32 cellular contexts compared by ENCODE assay signal in genomic region chr2:11809586-11810236, GRCh38.
A peak's percentile ranks its signal among the peaks of the same experiment; 100 is the strongest.
DNase-seq lines count a peak whose midpoint lies in the region; ATAC-seq and TF ChIP-seq lines count a peak whose summit lies in the region.
"Had no signal": no experiment of that assay in that cellular context is flagged by ENCODE, and none has a peak within 500 bp of the region (broad histone marks: within the 10 kb centered on the region; RNA-seq: fewer than 3 reads in every experiment).

No MANE protein-coding gene starts in this region.

- no peaks in the 10 kb centered on the region for H3K4me1 Mint-ChIP-seq in activated CD4-positive, alpha-beta memory T cell treated with anti-CD3 and anti-CD28 coated beads, Interleukin-2, amount 10 ng/mL, durations not matched to agents 7 days and 5 days
- H3K4me1 Mint-ChIP-seq in activated CD4-positive, alpha-beta memory T cell treated with anti-CD3 and anti-CD28 coated beads for 36 hours (ENCODE audit: low read depth), result peaks cover 11% of the 10 kb centered on the region
- H3K4me1 Mint-ChIP-seq in T-helper 17 cell, result peaks cover 12% of the 10 kb centered on the region
- peaks cover 10% of the 10 kb centered on the region for H3K4me1 Mint-ChIP-seq in glutamatergic neuron (ENCODE audit: low read depth, unreplicated experiment)
- H3K4me1 Mint-ChIP-seq: CD14-positive monocyte, mesothelial cell of epicardium had no signal

- peaks cover 21 to 39% (median 39%) of the 10 kb centered on the region in 3 donors for H3K4me1 ChIP-seq in skeletal muscle tissue (ENCODE audit: control insufficient read depth in 3 of 3, insufficient read depth in 3 of 3, low read length in 3 of 3)

- no peak overlapping the region for H3K4me3 Mint-ChIP-seq in activated CD4-positive, alpha-beta memory T cell treated with anti-CD3 and anti-CD28 coated beads, Interleukin-2, amount 10 ng/mL, durations not matched to agents 7 days and 5 days
- H3K4me3 Mint-ChIP-seq in activated CD4-positive, alpha-beta memory T cell treated with anti-CD3 and anti-CD28 coated beads for 36 hours, result no peak overlapping the region
- no peak overlapping the region for H3K4me3 Mint-ChIP-seq in T-helper 17 cell
- H3K4me3 Mint-ChIP-seq in glutamatergic neuron (ENCODE audit: unreplicated experiment), result no peak overlapping the region
- H3K4me3 Mint-ChIP-seq: activated naive CD8-positive, alpha-beta T cell; CD14-positive monocyte; mesothelial cell of epicardium; naive thymus-derived CD4-positive, alpha-beta T cell had no signal

- peaks cover 86% of the 10 kb centered on the region for H3K36me3 Mint-ChIP-seq in activated CD4-positive, alpha-beta memory T cell treated with anti-CD3 and anti-CD28 coated beads, Interleukin-2, amount 10 ng/mL, durations not matched to agents 7 days and 5 days (ENCODE audit: low read depth)
- H3K36me3 Mint-ChIP-seq in activated CD4-positive, alpha-beta memory T cell treated with anti-CD3 and anti-CD28 coated beads for 36 hours, result peaks cover 62% of the 10 kb centered on the region
- H3K36me3 Mint-ChIP-seq in T-helper 17 cell (ENCODE audit: low read depth), result peaks cover 24% of the 10 kb centered on the region
- peaks cover 8% of the 10 kb centered on the region for H3K36me3 Mint-ChIP-seq in glutamatergic neuron (ENCODE audit: unreplicated experiment)

- H3K9me3 Mint-ChIP-seq in activated CD4-positive, alpha-beta memory T cell treated with anti-CD3 and anti-CD28 coated beads, Interleukin-2, amount 10 ng/mL, durations not matched to agents 7 days and 5 days, result no peaks in the 10 kb centered on the region
- no peaks in the 10 kb centered on the region for H3K9me3 Mint-ChIP-seq in activated CD4-positive, alpha-beta memory T cell treated with anti-CD3 and anti-CD28 coated beads for 36 hours
- peaks cover 12% of the 10 kb centered on the region for H3K9me3 Mint-ChIP-seq in glutamatergic neuron (ENCODE audit: unreplicated experiment)
- H3K9me3 Mint-ChIP-seq: CD14-positive monocyte, IgD-negative memory B cell, mesothelial cell of epicardium had no signal

- POLR2A ChIA-PET in activated CD4-positive, alpha-beta memory T cell treated with anti-CD3 and anti-CD28 coated beads, Interleukin-2, amount 10 ng/mL, durations not matched to agents 7 days and 5 days (lab: Charles Lee), result no interaction called here
- POLR2A ChIA-PET in activated CD4-positive, alpha-beta memory T cell treated with anti-CD3 and anti-CD28 coated beads for 36 hours (lab: Charles Lee), result no interaction called here

- no peak for TF ChIP-seq CTCF in glutamatergic neuron (IDR thresholded peaks at IDR 0.05; ENCODE audit: partially characterized antibody, unreplicated experiment)

- intact Hi-C loops in activated CD4-positive, alpha-beta memory T cell treated with anti-CD3 and anti-CD28 coated beads for 36 hours (cut with micrococcal nuclease), result no loop called here
- intact Hi-C loops in cardiac septum (cut with DNase I), result no loop called here

- peak; percentile 12 for DNase-seq in activated CD4-positive, alpha-beta memory T cell treated with anti-CD3 and anti-CD28 coated beads, Interleukin-2, amount 10 ng/mL, durations not matched to agents 7 days and 5 days
- no peak for DNase-seq in activated CD4-positive, alpha-beta memory T cell treated with anti-CD3 and anti-CD28 coated beads for 36 hours
- DNase-seq in T-helper 17 cell (no peak), glutamatergic neuron (no peak), cardiac septum (ENCODE audit: low spot score) (no peak)
- DNase-seq: 8988T; activated CD4-positive, alpha-beta T cell treated with anti-CD3 and anti-CD28 coated beads, Interleukin-2, amount 50 U/mL, for 48 hours; activated CD4-positive, CD25-positive, alpha-beta regulatory T cell treated with anti-CD3 and anti-CD28 coated beads, Interleukin-2, amount 50 U/mL, for 72 hours; activated effector memory CD4-positive, alpha-beta T cell treated with Interleukin-2 at 50 U/mL for 16 hours; DMS79; effector CD8-positive, alpha-beta T cell; GF-D8; islet precursor cell; left ventricle myocardium inferior; NCI-H1092 treated with DMSO at 0.1 percent for 48 hours; NCI-H187; NCI-H446 treated with DMSO at 0.1 percent for 48 hours; NCI-H82; nucleus accumbens; RPMI8226; stimulated activated CD4-positive, alpha-beta T cell treated with anti-CD3 and anti-CD28 coated beads, Interleukin-15, amount 100 ng/mL, for 24 hours; stimulated activated CD4-positive, alpha-beta T cell treated with anti-CD3 and anti-CD28 coated beads, Interleukin-4, amount 100 ng/mL, for 4 hours had no signal

- ATAC-seq in T-helper 17 cell (no peak), GM18873 (IDR thresholded peaks at IDR 0.05; ENCODE audit: low FRiP score, unreplicated experiment) (no peak), HG02884 (IDR thresholded peaks at IDR 0.05; ENCODE audit: unreplicated experiment) (no peak)
- ATAC-seq: naive thymus-derived CD4-positive, alpha-beta T cell had no signal

- H3K27me3 Mint-ChIP-seq in activated CD4-positive, alpha-beta memory T cell treated with anti-CD3 and anti-CD28 coated beads, Interleukin-2, amount 10 ng/mL, durations not matched to agents 7 days and 5 days, result no peaks in the 10 kb centered on the region
- no peaks in the 10 kb centered on the region for H3K27me3 Mint-ChIP-seq in activated CD4-positive, alpha-beta memory T cell treated with anti-CD3 and anti-CD28 coated beads for 36 hours
- H3K27me3 Mint-ChIP-seq in T-helper 17 cell (no peaks in the 10 kb centered on the region), glutamatergic neuron (ENCODE audit: unreplicated experiment) (peaks cover 5% of the 10 kb centered on the region)
- H3K27me3 Mint-ChIP-seq: activated naive CD8-positive, alpha-beta T cell; IgD-negative memory B cell; naive thymus-derived CD4-positive, alpha-beta T cell had no signal

- no peak overlapping the region for H3K9ac ChIP-seq in skeletal muscle tissue (ENCODE audit: low read depth in 1 of 3, low read length in 3 of 3)

- no peak overlapping the region for H3K27ac Mint-ChIP-seq in activated CD4-positive, alpha-beta memory T cell treated with anti-CD3 and anti-CD28 coated beads, Interleukin-2, amount 10 ng/mL, durations not matched to agents 7 days and 5 days
- no peak overlapping the region for H3K27ac Mint-ChIP-seq in activated CD4-positive, alpha-beta memory T cell treated with anti-CD3 and anti-CD28 coated beads for 36 hours
- H3K27ac Mint-ChIP-seq in T-helper 17 cell (peak overlapping the region; percentile 37), glutamatergic neuron (ENCODE audit: unreplicated experiment) (peak overlapping the region; percentile 67)
- H3K27ac Mint-ChIP-seq: activated naive CD8-positive, alpha-beta T cell; mesothelial cell of epicardium had no signal

- peaks cover 34 to 46% (median 41%) of the 10 kb centered on the region in 3 donors for H3K36me3 ChIP-seq in skeletal muscle tissue (ENCODE audit: control insufficient read depth in 3 of 3, insufficient read depth in 3 of 3, low read length in 3 of 3)

- H3K27ac ChIP-seq in skeletal muscle tissue (ENCODE audit: low read depth, low read length), result peak overlapping the region; percentile 7
- H3K27ac ChIP-seq: cardiac muscle cell, coronary artery, left ventricle myocardium inferior had no signal

- H3K27me3 ChIP-seq in skeletal muscle tissue (ENCODE audit: control insufficient read depth in 3 of 3, insufficient read depth in 3 of 3, low read length in 3 of 3), result no peaks in the 10 kb centered on the region
- H3K27me3 ChIP-seq: cardiac muscle cell had no signal

- no peak overlapping the region for H3K4me3 ChIP-seq in skeletal muscle tissue (ENCODE audit: low read length in 3 of 3)
- H3K4me3 ChIP-seq: cardiac muscle cell, coronary artery, left ventricle myocardium inferior had no signal

- H3K9me3 ChIP-seq in T-helper 17 cell (ENCODE audit: control insufficient read depth, low read length, poor library complexity, severe bottlenecking) (no peaks in the 10 kb centered on the region), skeletal muscle tissue (ENCODE audit: control insufficient read depth in 3 of 3, low read length in 3 of 3) (no peaks in the 10 kb centered on the region)
- H3K9me3 ChIP-seq: left ventricle myocardium inferior had no signal

- CTCF ChIA-PET in activated CD4-positive, alpha-beta memory T cell treated with anti-CD3 and anti-CD28 coated beads, Interleukin-2, amount 10 ng/mL, durations not matched to agents 7 days and 5 days (lab: Charles Lee), result no interaction called here
- CTCF ChIA-PET in activated CD4-positive, alpha-beta memory T cell treated with anti-CD3 and anti-CD28 coated beads for 36 hours (lab: Charles Lee), result interaction anchor here (1.0 kb wide), 1 partner anchor 1198 kb away, joined by 3 read pairs; no protein-coding TSS in a partner anchor

Comparison
In these comparisons a context has a peak if more than half of its experiments do, and no peak if none do; other contexts are left out.
1. H3K27ac Mint-ChIP-seq: peak in T-helper 17 cell (single experiment) and glutamatergic neuron (single experiment); none in activated CD4-positive, alpha-beta memory T cell treated with anti-CD3 and anti-CD28 coated beads, Interleukin-2, amount 10 ng/mL, durations not matched to agents 7 days and 5 days (single experiment) and activated CD4-positive, alpha-beta memory T cell treated with anti-CD3 and anti-CD28 coated beads for 36 hours (single experiment).